30 cellular contexts compared by ENCODE assay signal in the genomic region with DNA sequence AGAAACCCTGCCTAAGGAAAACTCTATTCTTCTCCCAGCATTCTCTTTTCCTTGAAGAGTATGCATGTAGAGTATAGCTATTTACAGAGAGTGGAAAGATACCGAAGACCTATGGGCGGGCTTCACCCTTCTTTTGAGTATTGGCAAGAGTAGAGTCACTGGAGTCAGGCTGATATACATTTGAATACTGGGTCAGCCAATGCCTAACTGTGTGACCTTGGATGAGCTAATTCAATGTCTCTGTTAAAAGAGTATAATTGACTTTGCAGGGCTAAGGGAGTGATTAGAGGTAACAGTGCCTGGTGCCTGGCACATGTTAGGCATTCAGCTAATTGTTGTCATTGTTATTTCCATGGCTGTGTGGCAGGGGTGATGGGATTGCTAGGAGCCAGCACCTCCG.
"Had no signal": no experiment of that assay in that cellular context is flagged by ENCODE, and none has a peak within 500 bp of the region (broad histone marks: within the 10 kb centered on the region; RNA-seq: fewer than 3 reads in every experiment).

No MANE protein-coding gene starts in this region.

- H3K4me3 ChIP-seq: coronary artery, dorsolateral prefrontal cortex, esophagus muscularis mucosa, gastrocnemius medialis, heart left ventricle had no signal

- H3K4me1 Mint-ChIP-seq: activated CD4-positive, alpha-beta memory T cell treated with anti-CD3 and anti-CD28 coated beads, Interleukin-2, amount 10 ng/mL, durations not matched to agents 7 days and 5 days; activated CD4-positive, alpha-beta T cell treated with anti-CD3 and anti-CD28 coated beads, Interleukin-2, amount 10 ng/mL, durations not matched to agents 7 days and 5 days; activated T-helper 17 cell treated with anti-CD3 and anti-CD28 coated beads, Interleukin-2, amount 50 U/mL, for 72 hours; central memory CD8-positive, alpha-beta T cell had no signal

- H3K4me1 ChIP-seq: esophagus muscularis mucosa, foreskin keratinocyte, gastrocnemius medialis, heart left ventricle had no signal

- ATAC-seq: activated T-cell treated with anti-CD3 and anti-CD28 coated beads, Interleukin-2, amount 50 U/mL, for 4 hours; activated T-helper 17 cell treated with anti-CD3 and anti-CD28 coated beads, Interleukin-2, amount 50 U/mL, for 72 hours; effector memory CD8-positive, alpha-beta T cell; foreskin keratinocyte; gastrocnemius medialis; heart left ventricle had no signal

- H3K9me3 ChIP-seq: esophagus muscularis mucosa, gastrocnemius medialis, heart left ventricle had no signal

- H3K4me3 Mint-ChIP-seq: activated CD4-positive, alpha-beta memory T cell treated with anti-CD3 and anti-CD28 coated beads, Interleukin-2, amount 10 ng/mL, durations not matched to agents 7 days and 5 days; activated CD4-positive, alpha-beta T cell treated with anti-CD3 and anti-CD28 coated beads, Interleukin-2, amount 10 ng/mL, durations not matched to agents 7 days and 5 days; activated naive CD8-positive, alpha-beta T cell; activated T-cell treated with anti-CD3 and anti-CD28 coated beads, Interleukin-2, amount 50 U/mL, for 4 hours; activated T-helper 17 cell treated with anti-CD3 and anti-CD28 coated beads, Interleukin-2, amount 50 U/mL, for 72 hours; central memory CD8-positive, alpha-beta T cell; dendritic cell treated with granulocyte-macrophage colony-stimulating factor and Interleukin-4, amounts not matched to agents 40 ng/mL and 50 ng/mL, for 4 days; effector memory CD8-positive, alpha-beta T cell had no signal

- H3K36me3 ChIP-seq: brain microvascular endothelial cell, esophagus muscularis mucosa, gastrocnemius medialis, heart left ventricle had no signal

- H3K27ac Mint-ChIP-seq: activated CD4-positive, alpha-beta memory T cell treated with anti-CD3 and anti-CD28 coated beads, Interleukin-2, amount 10 ng/mL, durations not matched to agents 7 days and 5 days; activated CD4-positive, alpha-beta T cell treated with anti-CD3 and anti-CD28 coated beads, Interleukin-2, amount 10 ng/mL, durations not matched to agents 7 days and 5 days; activated naive CD8-positive, alpha-beta T cell; activated T-helper 17 cell treated with anti-CD3 and anti-CD28 coated beads, Interleukin-2, amount 50 U/mL, for 72 hours; dendritic cell treated with granulocyte-macrophage colony-stimulating factor and Interleukin-4, amounts not matched to agents 40 ng/mL and 50 ng/mL, for 4 days; effector memory CD8-positive, alpha-beta T cell had no signal

- H3K9me3 Mint-ChIP-seq: activated CD4-positive, alpha-beta memory T cell treated with anti-CD3 and anti-CD28 coated beads, Interleukin-2, amount 10 ng/mL, durations not matched to agents 7 days and 5 days; activated CD4-positive, alpha-beta T cell treated with anti-CD3 and anti-CD28 coated beads, Interleukin-2, amount 10 ng/mL, durations not matched to agents 7 days and 5 days; activated T-cell treated with anti-CD3 and anti-CD28 coated beads, Interleukin-2, amount 50 U/mL, for 4 hours; activated T-helper 17 cell treated with anti-CD3 and anti-CD28 coated beads, Interleukin-2, amount 50 U/mL, for 72 hours; dendritic cell treated with granulocyte-macrophage colony-stimulating factor and Interleukin-4, amounts not matched to agents 40 ng/mL and 50 ng/mL, for 4 days had no signal

- DNase-seq: activated CD4-positive, alpha-beta memory T cell treated with anti-CD3 and anti-CD28 coated beads, Interleukin-2, amount 10 ng/mL, durations not matched to agents 7 days and 5 days; activated CD4-positive, alpha-beta T cell treated with anti-CD3 and anti-CD28 coated beads for 1 hour; activated CD4-positive, alpha-beta T cell treated with anti-CD3 and anti-CD28 coated beads for 4 hours; activated CD4-positive, alpha-beta T cell treated with anti-CD3 and anti-CD28 coated beads, Interleukin-2, amount 10 ng/mL, durations not matched to agents 7 days and 5 days; activated CD4-positive, alpha-beta T cell treated with anti-CD3 and anti-CD28 coated beads, Interleukin-2, amount 50 U/mL, for 4 hours; activated CD8-positive, alpha-beta memory T cell treated with anti-CD3 and anti-CD28 coated beads, Interleukin-2, amount 50 U/mL, for 48 hours; activated effector memory CD4-positive, alpha-beta T cell treated with Interleukin-2 at 50 U/mL for 16 hours; activated gamma-delta T cell treated with Interleukin-2 at 50 U/mL for 16 hours; activated naive CD4-positive, alpha-beta T cell treated with anti-CD3 and anti-CD28 coated beads, Interleukin-2, amount 50 U/mL, for 16 hours; activated naive CD4-positive, alpha-beta T cell treated with Interleukin-2 at 50 U/mL for 16 hours; activated T-cell treated with anti-CD3 and anti-CD28 coated beads for 4 hours; activated T-cell treated with anti-CD3 and anti-CD28 coated beads, Interleukin-2, amount 50 U/mL, for 4 hours; amniotic stem cell; anterior cingulate cortex; brain microvascular endothelial cell; dorsolateral prefrontal cortex; effector CD4-positive, alpha-beta T cell; effector memory CD8-positive, alpha-beta T cell; erythroblast; foreskin keratinocyte; gastrocnemius medialis; glutamatergic neuron; heart left ventricle; T-helper 2 cell had no signal

- H3K27ac ChIP-seq: brain microvascular endothelial cell, coronary artery, dorsolateral prefrontal cortex, esophagus muscularis mucosa, foreskin keratinocyte, gastrocnemius medialis, heart left ventricle had no signal

- H3K36me3 Mint-ChIP-seq: activated naive CD8-positive, alpha-beta T cell had no signal

- H3K27me3 Mint-ChIP-seq: activated CD4-positive, alpha-beta memory T cell treated with anti-CD3 and anti-CD28 coated beads, Interleukin-2, amount 10 ng/mL, durations not matched to agents 7 days and 5 days; activated CD4-positive, alpha-beta T cell treated with anti-CD3 and anti-CD28 coated beads, Interleukin-2, amount 10 ng/mL, durations not matched to agents 7 days and 5 days; activated T-helper 17 cell treated with anti-CD3 and anti-CD28 coated beads, Interleukin-2, amount 50 U/mL, for 72 hours; central memory CD8-positive, alpha-beta T cell; effector memory CD8-positive, alpha-beta T cell had no signal

- H3K27me3 ChIP-seq: brain microvascular endothelial cell, dorsolateral prefrontal cortex, esophagus muscularis mucosa, foreskin keratinocyte, gastrocnemius medialis, heart left ventricle had no signal
